Comparison of ENCODE assay signal across 8 cellular contexts in genomic region chr18:9103488-9103887, GRCh38. TPM values are rescaled to one million over a fixed set of nuclear protein-coding genes. Genes with fewer than 3 reads are reported as not detected.
A peak's percentile ranks its signal among the peaks of the same experiment; 100 is the strongest.
DNase-seq lines count a peak whose midpoint lies in the region; ATAC-seq and TF ChIP-seq lines count a peak whose summit lies in the region.

No MANE protein-coding gene starts in this region.

- peak overlapping the region; percentile 88 for H3K4me3 ChIP-seq in OCI-LY3 (ENCODE audit: low read length)
- peak overlapping the region; percentile 69 for H3K4me3 ChIP-seq in ectodermal cell (ENCODE audit: insufficient read depth, low read depth, low read length)

- intact Hi-C loops in natural killer cell (cut with micrococcal nuclease), result loop anchor here (1.0 to 10.0 kb wide), 4 partner anchors 15 to 811 kb away; partner anchors contain the start of genes ANKRD12, RALBP1 and VAPA

- no peaks in the 10 kb centered on the region for H3K36me3 Mint-ChIP-seq in natural killer cell

- no peaks in the 10 kb centered on the region for H3K27me3 Mint-ChIP-seq in natural killer cell (ENCODE audit: low read depth in 2 of 2)

- H3K4me1 ChIP-seq in OCI-LY3 (ENCODE audit: low read length) (peaks cover 23% of the 10 kb centered on the region), ectodermal cell (ENCODE audit: control insufficient read depth, insufficient read depth, low read length) (peaks cover 24% of the 10 kb centered on the region)

- H3K27ac ChIP-seq in OCI-LY3 (ENCODE audit: low read length) (peak overlapping the region; percentile 98), ectodermal cell (ENCODE audit: insufficient read depth, low read depth, low read length, poor library complexity, severe bottlenecking) (no peak overlapping the region)

- H3K9me3 Mint-ChIP-seq in natural killer cell, result no peaks in the 10 kb centered on the region

- peaks cover 51% of the 10 kb centered on the region for H3K36me3 ChIP-seq in OCI-LY3 (replicated peaks; ENCODE audit: low read depth, low read length)
- no peaks in the 10 kb centered on the region for H3K36me3 ChIP-seq in ectodermal cell (ENCODE audit: control insufficient read depth, insufficient read depth, low read length)

- H3K9me3 ChIP-seq in OCI-LY3 (ENCODE audit: insufficient read depth, low read length), result no peaks in the 10 kb centered on the region
- no peaks in the 10 kb centered on the region for H3K9me3 ChIP-seq in ectodermal cell (ENCODE audit: control insufficient read depth, low read length)

- H3K9ac ChIP-seq in OCI-LY3 (ENCODE audit: low read length), result peak overlapping the region; percentile 96

- peaks cover 63 to 68% of the 10 kb centered on the region in 2 donors for H3K4me1 Mint-ChIP-seq in natural killer cell

- H4K20me1 ChIP-seq in OCI-LY3 (ENCODE audit: insufficient read depth, low read length), result peaks cover 38% of the 10 kb centered on the region

- peaks cover 71% of the 10 kb centered on the region for H3K79me2 ChIP-seq in OCI-LY3 (ENCODE audit: low read length)

- no peak for ATAC-seq in natural killer cell
- ATAC-seq in HG03565 (IDR thresholded peaks at IDR 0.05; ENCODE audit: unreplicated experiment), result no peak
- ATAC-seq in HG02852 (IDR thresholded peaks at IDR 0.05; ENCODE audit: unreplicated experiment), result no peak

- peak; percentile 15 for DNase-seq in NCI-H2029 treated with DMSO at 0.1 percent for 48 hours (lab: John Stamatoyannopoulos, UW)
- no peak for DNase-seq in NCI-H2029 (lab: John Stamatoyannopoulos, UW)
- no peak for DNase-seq in natural killer cell
- no peak for DNase-seq in HuH-7 (ENCODE audit: low spot score)

- no peak overlapping the region for H2AFZ ChIP-seq in OCI-LY3 (ENCODE audit: low read depth, low read length)

- H3K4me2 ChIP-seq in OCI-LY3 (ENCODE audit: low read length), result peak overlapping the region; percentile 85

- H3K4me3 Mint-ChIP-seq in natural killer cell, result peak overlapping the region; percentile 96

- H3K27me3 ChIP-seq in OCI-LY3 (ENCODE audit: low read depth, low read length) (no peaks in the 10 kb centered on the region), ectodermal cell (ENCODE audit: control insufficient read depth, insufficient read depth, low read length, poor library complexity, severe bottlenecking) (no peaks in the 10 kb centered on the region)

- WGBS in ectodermal cell, 2 experiments, result 0 to 9% methylated on average over 2 to 3 of the region's 3 CpGs

- TF ChIP-seq CTCF in OCI-LY3 (IDR thresholded peaks at IDR 0.05; ENCODE audit: low read depth, low read length), result peak; percentile 48
- peak; percentile 12 for TF ChIP-seq CTCF in natural killer cell (IDR thresholded peaks at IDR 0.05)

- peak overlapping the region; percentile 85 to 98 for H3K27ac Mint-ChIP-seq in natural killer cell

RNA-seq across cellular contexts. Expression of gene NDUFV2, which starts 1.0 kb away (rescaled TPM):
- polyA plus RNA-seq in ectodermal cell (2013, experiment 1 of 4), result 160 TPM
- polyA plus RNA-seq in ectodermal cell (2013, experiment 2 of 4), result 161 TPM
- 155 TPM for polyA plus RNA-seq in ectodermal cell (2013, experiment 3 of 4)
- polyA plus RNA-seq in ectodermal cell (2013, experiment 4 of 4), result 167 TPM
- 100 to 1,000 TPM; 137 to 188 (median 154) TPM for total RNA-seq in natural killer cell

RNA-seq across cellular contexts. Expression of gene ANKRD12, which starts 33.1 kb away (rescaled TPM):
- polyA plus RNA-seq in ectodermal cell (2013, experiment 1 of 4), result 19.1 TPM
- polyA plus RNA-seq in ectodermal cell (2013, experiment 2 of 4), result 17.5 TPM
- polyA plus RNA-seq in ectodermal cell (2013, experiment 3 of 4), result 19.8 TPM
- 24.3 TPM for polyA plus RNA-seq in ectodermal cell (2013, experiment 4 of 4)
- 100 to 1,000 TPM; 136 to 148 (median 141) TPM for total RNA-seq in natural killer cell
